ENCODE assay signal across 18 cellular contexts in genomic region chr9:82196658-82197057, GRCh38.
"Had no signal": no experiment of that assay in that cellular context is flagged by ENCODE, and none has a peak within 500 bp of the region (broad histone marks: within the 10 kb centered on the region; RNA-seq: fewer than 3 reads in every experiment).

No MANE protein-coding gene starts in this region.

- H3K9me3 ChIP-seq: SJSA1 had no signal

- H3K27ac ChIP-seq: SJSA1, SK-N-MC had no signal

- H3K36me3 ChIP-seq: SJSA1 had no signal

- DNase-seq: Karpas-422, KBM-7, MV-4-11, NCI-H1694, NCI-H187 treated with DMSO at 0.1 percent for 48 hours, NCI-H2029 treated with DMSO at 0.1 percent for 48 hours, NCI-H2171, NCI-H226, NCI-H446, NCI-H510A, NCI-H524 treated with DMSO at 0.1 percent for 48 hours, NCI-H82, Right ventricle myocardium superior, RPMI8226, SIG-M5, T-helper 2 cell had no signal

- H3K4me3 ChIP-seq: SJSA1, SK-N-MC had no signal

- H3K27me3 ChIP-seq: SJSA1 had no signal

- H3K4me1 ChIP-seq: SJSA1 had no signal
